ENCODE assay signal across 8 cellular contexts in the genomic region with DNA sequence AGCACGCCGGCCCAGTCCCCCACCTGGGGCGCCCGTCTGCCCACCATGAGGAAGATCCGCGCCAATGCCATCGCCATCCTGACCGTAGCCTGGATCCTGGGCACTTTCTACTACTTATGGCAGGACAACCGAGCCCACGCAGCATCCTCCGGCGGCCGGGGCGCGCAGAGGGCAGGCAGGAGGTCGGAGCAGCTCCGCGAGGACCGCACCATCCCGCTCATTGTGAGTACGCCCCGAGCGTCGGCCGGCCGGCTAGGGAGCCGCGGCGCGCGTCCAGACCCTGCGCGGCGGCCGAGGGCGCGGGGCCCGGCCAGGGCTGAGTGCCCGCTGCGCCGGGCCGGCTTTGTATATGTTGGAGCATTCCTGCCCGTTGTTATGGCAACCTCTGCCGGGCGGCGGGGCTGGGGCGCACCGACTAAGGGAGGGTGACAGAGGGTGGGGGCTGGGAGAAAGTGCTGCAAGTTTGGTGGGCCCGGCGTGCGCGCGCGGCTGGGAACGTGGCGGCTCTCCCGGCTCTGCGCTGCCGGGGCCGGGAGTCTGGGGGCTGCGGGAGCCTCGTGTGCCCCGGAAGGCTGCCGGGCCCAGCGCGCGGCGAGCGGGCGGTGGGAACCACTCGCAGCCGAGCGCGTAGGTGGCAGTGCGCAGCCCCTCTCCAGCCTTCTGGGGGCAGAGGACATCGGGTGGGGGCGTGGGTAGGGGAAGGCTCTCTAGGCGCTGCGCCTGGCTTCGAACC. TPM values are rescaled to one million over a fixed set of nuclear protein-coding genes. Genes with fewer than 3 reads are reported as not detected.
A peak's percentile ranks its signal among the peaks of the same experiment; 100 is the strongest.
DNase-seq lines count a peak whose midpoint lies in the region; ATAC-seq and TF ChIP-seq lines count a peak whose summit lies in the region.

No MANE protein-coding gene starts in this region.

- no peaks in the 10 kb centered on the region for H3K9me3 ChIP-seq in Caco-2
- no peaks in the 10 kb centered on the region for H3K9me3 ChIP-seq in lung (ENCODE audit: control insufficient read depth in 2 of 2, insufficient read depth in 1 of 2, low read length in 1 of 2)

- H3K9me3 Mint-ChIP-seq in Caco-2 (ENCODE audit: unreplicated experiment) = no peaks in the 10 kb centered on the region

- no TSS peak for BruUV-seq in Caco-2 (replicated peaks; lab: Mats Ljungman, UMichigan)

- intact Hi-C loops in Caco-2 (cut with micrococcal nuclease; ENCODE audit: unreplicated experiment) = loop anchor here (5.0 kb wide), 2 partner anchors 102 to 202 kb away; no protein-coding TSS in a partner anchor

- CTCF ChIA-PET in Caco-2 (lab: Charles Lee) = interaction anchor here (0.5 to 4.2 kb wide), 11 partner anchors 18 to 1405 kb away, joined by 3 to 68 read pairs (median 6); partner anchors contain the start of gene PLEKHD1

- H3K4me3 ChIP-seq in Caco-2 (ENCODE audit: low read depth, low read length) (peak overlapping the region; percentile 81), LNCaP clone FGC (ENCODE audit: low read depth, low read length) (peak overlapping the region; percentile 37), choroid plexus epithelial cell (ENCODE audit: low read depth, low read length) (peak overlapping the region; percentile 54), lung (peak overlapping the region; percentile 35), urinary bladder (ENCODE audit: low read depth, low read length) (peak overlapping the region; percentile 43)

- H3K4me1 Mint-ChIP-seq in Caco-2 (ENCODE audit: low read depth, unreplicated experiment) = peaks cover 11% of the 10 kb centered on the region

- no peaks in the 10 kb centered on the region for H3K36me3 ChIP-seq in Caco-2 (ENCODE audit: control insufficient read depth, insufficient read depth, low read length)
- H3K36me3 ChIP-seq in lung (ENCODE audit: control insufficient read depth in 2 of 2, insufficient read depth in 2 of 2, low read length in 2 of 2) = no peaks in the 10 kb centered on the region
- H3K36me3 ChIP-seq in urinary bladder (ENCODE audit: insufficient read depth) = no peaks in the 10 kb centered on the region

- TF ChIP-seq CTCF in Caco-2 (IDR thresholded peaks at IDR 0.05; ENCODE audit: insufficient read depth in 1 of 2, low read depth in 1 of 2, low read length in 1 of 2, severe bottlenecking in 1 of 2, unreplicated experiment in 1 of 2) (no peak), LNCaP clone FGC (IDR thresholded peaks at IDR 0.05; ENCODE audit: control insufficient read depth, extremely low read depth, insufficient read depth) (no peak), choroid plexus epithelial cell (conservative IDR thresholded peaks at IDR 0.05; ENCODE audit: low read depth, low read length) (no peak), lung (IDR thresholded peaks at IDR 0.05; ENCODE audit: control extremely low read depth, extremely low read depth) (no peak)

- ATAC-seq in lung (ENCODE audit: insufficient read depth, low FRiP score) (no peak), HG03139 (IDR thresholded peaks at IDR 0.05; ENCODE audit: unreplicated experiment) (no peak), HG03135 (IDR thresholded peaks at IDR 0.05; ENCODE audit: unreplicated experiment) (no peak)

- H3K27ac ChIP-seq in lung (ENCODE audit: low read depth in 1 of 2, low read length in 1 of 2) (peak overlapping the region in 1 of 2 donors; percentile 65), urinary bladder (ENCODE audit: low read depth) (no peak overlapping the region)

- H3K27me3 ChIP-seq in Caco-2 (replicated peaks; ENCODE audit: control insufficient read depth, insufficient read depth, low read length) (no peaks in the 10 kb centered on the region; the same call in 1 of the 2 replicates), lung (ENCODE audit: control insufficient read depth, insufficient read depth) (no peaks in the 10 kb centered on the region)

- 0 to 1% methylated on average over 69 to 80 of the region's 80 CpGs for WGBS in lung, 2 donors
- under 1% methylated on average over 80 of the region's 80 CpGs for WGBS in urinary bladder

- no peak overlapping the region for H3K27ac Mint-ChIP-seq in Caco-2 (ENCODE audit: unreplicated experiment)

- H3K4me3 Mint-ChIP-seq in Caco-2 (ENCODE audit: unreplicated experiment) = peak overlapping the region; percentile 83

- POLR2A ChIA-PET in Caco-2 (lab: Charles Lee) = interaction anchor here (0.6 kb wide), 1 partner anchor 83 kb away, joined by 18 read pairs; no protein-coding TSS in a partner anchor

- DNase-seq in Caco-2 (peak; percentile 60 to 68), LNCaP clone FGC (ENCODE audit: low read depth) (no peak), choroid plexus epithelial cell (ENCODE audit: low read depth) (peak; percentile 14), lung (ENCODE audit: low spot score) (no peak), OCI-M2 (lab: John Stamatoyannopoulos, UW; ENCODE audit: unreplicated experiment) (no peak)

- peaks cover 3% of the 10 kb centered on the region for H3K27me3 Mint-ChIP-seq in Caco-2 (ENCODE audit: insufficient read depth, unreplicated experiment)

- H3K4me1 ChIP-seq in Caco-2 = peaks cover 8% of the 10 kb centered on the region
- H3K4me1 ChIP-seq in lung (ENCODE audit: control insufficient read depth in 2 of 2, insufficient read depth in 2 of 2, low read length in 2 of 2) = peaks cover 0 to 11% of the 10 kb centered on the region in 2 donors
- H3K4me1 ChIP-seq in urinary bladder (ENCODE audit: insufficient read depth) = no peaks in the 10 kb centered on the region

- peaks cover 5% of the 10 kb centered on the region for H3K36me3 Mint-ChIP-seq in Caco-2 (ENCODE audit: insufficient read depth, unreplicated experiment)

RNA-seq across cellular contexts. Expression of gene GALNT16, which starts 0.5 kb away (rescaled TPM):
- 3.2 and 3.8 TPM in 2 replicates for total RNA-seq in Caco-2 (2022)
- 1 to 10 TPM; 1.5 to 4.1 TPM for total RNA-seq in lung
- 1 to 10 TPM in 1 of 2 donors, under 1 TPM in 1; 0.27 to 1.3 TPM for polyA plus RNA-seq in lung
- 11.4 TPM for total RNA-seq in urinary bladder
- 3.7 TPM for polyA plus RNA-seq in urinary bladder

Comparison
In these comparisons a context has a peak if more than half of its experiments do, and no peak if none do; other contexts are left out.
1. DNase-seq: peak in Caco-2 (2 of 2) and choroid plexus epithelial cell (single experiment); none in LNCaP clone FGC (single experiment), lung (single experiment) and OCI-M2 (single experiment).
2. Peak in every context shown above with its lines, with median percentiles within 50 percentile points of each other: H3K4me3 ChIP-seq.